Comparison of ENCODE assay signal across 1 cellular context in the genomic region with DNA sequence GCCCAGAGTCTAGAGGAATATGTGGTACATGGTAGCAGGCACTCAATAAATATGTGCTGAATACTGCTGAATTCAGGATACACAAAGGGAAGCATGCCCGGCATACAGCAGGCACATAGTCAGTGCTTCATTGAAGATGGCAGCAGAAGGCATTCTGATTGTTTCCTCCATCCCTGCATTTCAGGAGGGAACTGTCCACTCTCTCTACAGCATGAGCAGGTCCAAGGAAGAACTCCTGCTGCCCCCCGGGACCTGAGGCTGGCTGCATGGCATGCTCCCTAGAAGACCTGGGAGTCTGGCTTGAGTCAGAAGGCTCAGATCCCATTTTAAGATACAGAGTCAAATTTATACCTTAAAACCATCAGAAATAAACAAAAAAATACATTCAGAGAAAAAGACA.
TF ChIP-seq lines count a peak whose summit lies in the region.

No MANE protein-coding gene starts in this region.

TF ChIP-seq in GM23338, 12 proteins besides CTCF, POLR2A, EP300 and RAD21:
- peak; percentile 60 for TF ChIP-seq REST (IDR thresholded peaks at IDR 0.05; ENCODE audit: unreplicated experiment)
- TF ChIP-seq, protein P1, sequence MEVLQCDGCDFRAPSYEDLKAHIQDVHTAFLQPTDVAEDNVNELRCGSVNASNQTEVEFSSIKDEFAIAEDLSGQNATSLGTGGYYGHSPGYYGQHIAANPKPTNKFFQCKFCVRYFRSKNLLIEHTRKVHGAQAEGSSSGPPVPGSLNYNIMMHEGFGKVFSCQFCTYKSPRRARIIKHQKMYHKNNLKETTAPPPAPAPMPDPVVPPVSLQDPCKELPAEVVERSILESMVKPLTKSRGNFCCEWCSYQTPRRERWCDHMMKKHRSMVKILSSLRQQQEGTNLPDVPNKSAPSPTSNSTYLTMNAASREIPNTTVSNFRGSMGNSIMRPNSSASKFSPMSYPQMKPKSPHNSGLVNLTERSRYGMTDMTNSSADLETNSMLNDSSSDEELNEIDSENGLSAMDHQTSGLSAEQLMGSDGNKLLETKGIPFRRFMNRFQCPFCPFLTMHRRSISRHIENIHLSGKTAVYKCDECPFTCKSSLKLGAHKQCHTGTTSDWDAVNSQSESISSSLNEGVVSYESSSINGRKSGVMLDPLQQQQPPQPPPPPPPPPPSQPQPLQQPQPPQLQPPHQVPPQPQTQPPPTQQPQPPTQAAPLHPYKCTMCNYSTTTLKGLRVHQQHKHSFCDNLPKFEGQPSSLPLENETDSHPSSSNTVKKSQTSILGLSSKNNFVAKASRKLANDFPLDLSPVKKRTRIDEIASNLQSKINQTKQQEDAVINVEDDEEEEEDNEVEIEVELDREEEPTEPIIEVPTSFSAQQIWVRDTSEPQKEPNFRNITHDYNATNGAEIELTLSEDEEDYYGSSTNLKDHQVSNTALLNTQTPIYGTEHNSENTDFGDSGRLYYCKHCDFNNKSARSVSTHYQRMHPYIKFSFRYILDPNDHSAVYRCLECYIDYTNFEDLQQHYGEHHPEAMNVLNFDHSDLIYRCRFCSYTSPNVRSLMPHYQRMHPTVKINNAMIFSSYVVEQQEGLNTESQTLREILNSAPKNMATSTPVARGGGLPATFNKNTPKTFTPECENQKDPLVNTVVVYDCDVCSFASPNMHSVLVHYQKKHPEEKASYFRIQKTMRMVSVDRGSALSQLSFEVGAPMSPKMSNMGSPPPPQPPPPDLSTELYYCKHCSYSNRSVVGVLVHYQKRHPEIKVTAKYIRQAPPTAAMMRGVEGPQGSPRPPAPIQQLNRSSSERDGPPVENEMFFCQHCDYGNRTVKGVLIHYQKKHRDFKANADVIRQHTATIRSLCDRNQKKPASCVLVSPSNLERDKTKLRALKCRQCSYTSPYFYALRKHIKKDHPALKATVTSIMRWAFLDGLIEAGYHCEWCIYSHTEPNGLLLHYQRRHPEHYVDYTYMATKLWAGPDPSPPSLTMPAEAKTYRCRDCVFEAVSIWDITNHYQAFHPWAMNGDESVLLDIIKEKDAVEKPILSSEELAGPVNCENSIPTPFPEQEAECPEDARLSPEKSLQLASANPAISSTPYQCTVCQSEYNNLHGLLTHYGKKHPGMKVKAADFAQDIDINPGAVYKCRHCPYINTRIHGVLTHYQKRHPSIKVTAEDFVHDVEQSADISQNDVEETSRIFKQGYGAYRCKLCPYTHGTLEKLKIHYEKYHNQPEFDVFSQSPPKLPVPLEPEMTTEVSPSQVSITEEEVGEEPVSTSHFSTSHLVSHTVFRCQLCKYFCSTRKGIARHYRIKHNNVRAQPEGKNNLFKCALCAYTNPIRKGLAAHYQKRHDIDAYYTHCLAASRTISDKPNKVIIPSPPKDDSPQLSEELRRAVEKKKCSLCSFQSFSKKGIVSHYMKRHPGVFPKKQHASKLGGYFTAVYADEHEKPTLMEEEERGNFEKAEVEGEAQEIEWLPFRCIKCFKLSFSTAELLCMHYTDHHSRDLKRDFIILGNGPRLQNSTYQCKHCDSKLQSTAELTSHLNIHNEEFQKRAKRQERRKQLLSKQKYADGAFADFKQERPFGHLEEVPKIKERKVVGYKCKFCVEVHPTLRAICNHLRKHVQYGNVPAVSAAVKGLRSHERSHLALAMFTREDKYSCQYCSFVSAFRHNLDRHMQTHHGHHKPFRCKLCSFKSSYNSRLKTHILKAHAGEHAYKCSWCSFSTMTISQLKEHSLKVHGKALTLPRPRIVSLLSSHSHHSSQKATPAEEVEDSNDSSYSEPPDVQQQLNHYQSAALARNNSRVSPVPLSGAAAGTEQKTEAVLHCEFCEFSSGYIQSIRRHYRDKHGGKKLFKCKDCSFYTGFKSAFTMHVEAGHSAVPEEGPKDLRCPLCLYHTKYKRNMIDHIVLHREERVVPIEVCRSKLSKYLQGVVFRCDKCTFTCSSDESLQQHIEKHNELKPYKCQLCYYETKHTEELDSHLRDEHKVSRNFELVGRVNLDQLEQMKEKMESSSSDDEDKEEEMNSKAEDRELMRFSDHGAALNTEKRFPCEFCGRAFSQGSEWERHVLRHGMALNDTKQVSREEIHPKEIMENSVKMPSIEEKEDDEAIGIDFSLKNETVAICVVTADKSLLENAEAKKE (CRISPR knock-in tag; IDR thresholded peaks at IDR 0.05): no peak
